14 cellular contexts compared by ENCODE assay signal in the genomic region with DNA sequence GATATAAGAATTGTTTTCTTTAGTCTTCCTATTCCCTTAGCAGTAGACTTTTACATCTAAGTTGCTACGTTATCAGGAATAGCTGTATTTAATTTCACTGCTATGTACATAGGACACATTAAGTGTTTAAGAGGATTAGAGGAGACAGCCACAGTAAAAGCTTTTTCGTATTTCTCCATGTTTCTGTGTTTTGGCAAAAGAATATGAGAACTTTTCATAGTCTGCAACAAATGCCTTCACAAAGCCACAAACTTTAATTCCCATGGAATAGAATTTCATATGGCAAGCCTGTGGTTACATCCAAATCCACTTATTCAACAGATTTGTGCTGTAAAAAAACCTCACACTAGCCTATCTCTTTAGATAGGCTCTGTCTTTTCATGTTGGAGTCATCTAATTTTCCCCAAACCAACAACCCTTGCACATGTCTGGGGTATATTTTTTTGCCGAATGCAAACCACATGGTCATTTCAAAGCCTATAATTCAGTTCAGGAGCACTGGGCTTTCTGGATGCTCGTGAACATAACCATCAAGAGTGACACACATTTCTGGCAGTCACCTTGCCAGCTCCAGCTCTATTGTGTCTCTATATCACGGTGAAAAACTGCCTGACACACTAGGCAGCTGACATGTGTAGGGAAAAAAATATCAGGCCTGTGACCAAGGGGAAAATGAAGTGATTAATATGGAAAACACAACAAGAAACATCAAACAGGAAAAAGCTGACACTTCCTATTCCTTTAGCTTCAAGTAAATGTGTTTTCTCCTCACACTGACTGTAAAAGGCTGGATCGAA. TPM values are rescaled to one million over a fixed set of nuclear protein-coding genes. Genes with fewer than 3 reads are reported as not detected.
A peak's percentile ranks its signal among the peaks of the same experiment; 100 is the strongest.
DNase-seq lines count a peak whose midpoint lies in the region; ATAC-seq and TF ChIP-seq lines count a peak whose summit lies in the region.
"Had no signal": no experiment of that assay in that cellular context is flagged by ENCODE, and none has a peak within 500 bp of the region (broad histone marks: within the 10 kb centered on the region; RNA-seq: fewer than 3 reads in every experiment).

No MANE protein-coding gene starts in this region.

- no peak for TF ChIP-seq POLR2A in suprapubic skin (IDR thresholded peaks at IDR 0.05)

- H3K27ac ChIP-seq in suprapubic skin = peak overlapping the region; percentile 74
- H3K27ac ChIP-seq: KMS-11 had no signal

- no peaks in the 10 kb centered on the region for H3K36me3 Mint-ChIP-seq in brain

- no peak for TF ChIP-seq EP300 in suprapubic skin (IDR thresholded peaks at IDR 0.05)

- CTCF ChIA-PET in HEK293T (lab: Yijun Ruan, JAX) = interaction anchor here (0.7 to 1.2 kb wide), 3 partner anchors 19 to 39 kb away, joined by 5 to 7 read pairs (median 6); no protein-coding TSS in a partner anchor

- peak overlapping the region in 1 of 5 experiments; percentile 24 for H3K4me3 Mint-ChIP-seq in brain
- H3K4me3 Mint-ChIP-seq: activated B cell treated with CpG ODN at 0.5 μM for 24 hours, neural crest cell had no signal

- POLR2A ChIA-PET in HEK293T (lab: Yijun Ruan, JAX) = interaction anchor here (0.5 kb wide), 1 partner anchor 1569 kb away, joined by 3 read pairs; a partner anchor contains a TSS

- DNase-seq in HEK293T (ENCODE audit: extremely low spot score) (no peak), iris pigment epithelial cell (ENCODE audit: low read depth) (peak; percentile 74), suprapubic skin (ENCODE audit: low spot score in 2 of 2) (no peak), islet precursor cell (no peak)
- DNase-seq in activated CD4-positive, alpha-beta T cell treated with anti-CD3 and anti-CD28 coated beads, Interleukin-2, amount 50 U/mL, for 1 hour = no peak
- DNase-seq: activated B cell treated with CpG ODN at 0.5 μM for 24 hours; hippocampal formation; NCI-H2171; stimulated activated naive CD4-positive, alpha-beta T cell treated with Interleukin-2 at 50 U/mL for 16 hours had no signal

- no peaks in the 10 kb centered on the region for H3K27me3 ChIP-seq in suprapubic skin

- peaks cover 52% of the 10 kb centered on the region for H3K4me1 ChIP-seq in suprapubic skin

- H3K4me1 Mint-ChIP-seq in brain = peaks cover 35% of the 10 kb centered on the region
- H3K4me1 Mint-ChIP-seq: activated B cell treated with CpG ODN at 0.5 μM for 24 hours had no signal

- WGBS in suprapubic skin = 67% methylated on average over 6 of the region's 6 CpGs

- H3K4me3 ChIP-seq in suprapubic skin = no peak overlapping the region

- H3K9me3 Mint-ChIP-seq in brain = peaks cover 0 to 6% (median 0%) of the 10 kb centered on the region in 5 experiments
- H3K9me3 Mint-ChIP-seq: activated B cell treated with CpG ODN at 0.5 μM for 24 hours had no signal

- no peaks in the 10 kb centered on the region for H3K36me3 ChIP-seq in suprapubic skin

- no peak for TF ChIP-seq CTCF in brain (conservative IDR thresholded peaks at IDR 0.05)
- TF ChIP-seq CTCF in suprapubic skin (IDR thresholded peaks at IDR 0.05) = no peak

- peaks cover 3% of the 10 kb centered on the region for H3K27me3 Mint-ChIP-seq in brain
- H3K27me3 Mint-ChIP-seq: activated B cell treated with CpG ODN at 0.5 μM for 24 hours had no signal

- H3K27ac Mint-ChIP-seq in brain = peak overlapping the region in 3 of 5 experiments; percentile 68 to 90 (median 68)
- H3K27ac Mint-ChIP-seq: activated B cell treated with CpG ODN at 0.5 μM for 24 hours had no signal

- H3K9me3 ChIP-seq in suprapubic skin = no peaks in the 10 kb centered on the region

- ATAC-seq in HG03039 (IDR thresholded peaks at IDR 0.05; ENCODE audit: unreplicated experiment) = no peak

TF ChIP-seq in HEK293T, 16 proteins besides CTCF, POLR2A, EP300 and RAD21:
- TF ChIP-seq, protein P1, sequence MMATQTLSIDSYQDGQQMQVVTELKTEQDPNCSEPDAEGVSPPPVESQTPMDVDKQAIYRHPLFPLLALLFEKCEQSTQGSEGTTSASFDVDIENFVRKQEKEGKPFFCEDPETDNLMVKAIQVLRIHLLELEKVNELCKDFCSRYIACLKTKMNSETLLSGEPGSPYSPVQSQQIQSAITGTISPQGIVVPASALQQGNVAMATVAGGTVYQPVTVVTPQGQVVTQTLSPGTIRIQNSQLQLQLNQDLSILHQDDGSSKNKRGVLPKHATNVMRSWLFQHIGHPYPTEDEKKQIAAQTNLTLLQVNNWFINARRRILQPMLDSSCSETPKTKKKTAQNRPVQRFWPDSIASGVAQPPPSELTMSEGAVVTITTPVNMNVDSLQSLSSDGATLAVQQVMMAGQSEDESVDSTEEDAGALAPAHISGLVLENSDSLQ (IDR thresholded peaks at IDR 0.05) = peak; percentile 12; the same call in 1 of the 2 replicates
- no peak for TF ChIP-seq TARDBP (IDR thresholded peaks at IDR 0.05)
- peak; percentile 75 for TF ChIP-seq FOXA1 (IDR thresholded peaks at IDR 0.05)

RNA-seq across cellular contexts. Expression of a gene that starts 19.2 kb away (rescaled TPM):
- 6.4 TPM for polyA plus RNA-seq in brain (ENCODE audit: insufficient read depth, low read depth, low replicate concordance)
- total RNA-seq in suprapubic skin = 10 to 100 TPM; 49.0 to 66.0 (median 55.1) TPM
- total RNA-seq: activated B cell treated with CpG ODN at 0.5 μM for 24 hours had no signal

RNA-seq across cellular contexts. Expression of a gene that starts 52.1 kb away (rescaled TPM):
- not detected for polyA plus RNA-seq in brain (ENCODE audit: insufficient read depth, low read depth, low replicate concordance)
- total RNA-seq in suprapubic skin = not detected
- total RNA-seq: activated B cell treated with CpG ODN at 0.5 μM for 24 hours, cerebellum, neural crest cell had no signal
